Comparison of ENCODE assay signal across 1 cellular context in genomic region chr16:14497245-14498082, GRCh38.
TF ChIP-seq lines count a peak whose summit lies in the region.

No MANE protein-coding gene starts in this region.

TF ChIP-seq in HepG2, 621 proteins besides CTCF, POLR2A, EP300 and RAD21 (continued from another document):
- TF ChIP-seq HOXA5 (CRISPR knock-in tag; IDR thresholded peaks at IDR 0.05): peak; percentile 45; the same call in 1 of the 2 replicates
- no peak for TF ChIP-seq PRMT3 (CRISPR knock-in tag; IDR thresholded peaks at IDR 0.05; ENCODE audit: borderline replicate concordance, low read depth)
- TF ChIP-seq ZKSCAN8 (CRISPR knock-in tag; IDR thresholded peaks at IDR 0.05; ENCODE audit: borderline replicate concordance): peak; percentile 64; the same call in 1 of the 2 replicates
- no peak for TF ChIP-seq ZNF225 (CRISPR knock-in tag; IDR thresholded peaks at IDR 0.05)
- no peak for TF ChIP-seq ARHGAP35 (CRISPR knock-in tag; IDR thresholded peaks at IDR 0.05; ENCODE audit: borderline replicate concordance)
- no peak for TF ChIP-seq ZNF510 (CRISPR knock-in tag; IDR thresholded peaks at IDR 0.05; ENCODE audit: low read depth)
- 0 out of 2 replicates have a peak, but pooled peaks have one; percentile 12 for TF ChIP-seq KDM6A (CRISPR knock-in tag; IDR thresholded peaks at IDR 0.05; ENCODE audit: low read depth)
- TF ChIP-seq ZNF350 (CRISPR knock-in tag; IDR thresholded peaks at IDR 0.05; ENCODE audit: borderline replicate concordance, low read depth): peak; percentile 83
- no peak for TF ChIP-seq HNRNPLL (IDR thresholded peaks at IDR 0.05; ENCODE audit: low read depth, low read length, poor library complexity, severe bottlenecking)
- TF ChIP-seq MAF1 (CRISPR knock-in tag; IDR thresholded peaks at IDR 0.05; ENCODE audit: borderline replicate concordance): no peak
- no peak for TF ChIP-seq NFRKB (IDR thresholded peaks at IDR 0.05)
- no peak for TF ChIP-seq ZNF790 (CRISPR knock-in tag; IDR thresholded peaks at IDR 0.05; ENCODE audit: borderline replicate concordance)
- no peak for TF ChIP-seq MAFK (conservative IDR thresholded peaks at IDR 0.05 in 1 of 2, IDR thresholded peaks at IDR 0.05 in 1 of 2; ENCODE audit: low read length in 2 of 2)
- TF ChIP-seq HNRNPH1 (optimal IDR thresholded peaks at IDR 0.05; ENCODE audit: low read depth, low read length): no peak
- TF ChIP-seq HDAC6 (IDR thresholded peaks at IDR 0.05; ENCODE audit: low read depth, low read length): no peak
- TF ChIP-seq HDAC2 (CRISPR knock-in tag; IDR thresholded peaks at IDR 0.05): peak; percentile 77
- 0 out of 2 replicates have a peak, but pooled peaks have one; percentile 43 for TF ChIP-seq NKX3-1 (CRISPR knock-in tag; IDR thresholded peaks at IDR 0.05)
- no peak for TF ChIP-seq ZNF484 (CRISPR knock-in tag; IDR thresholded peaks at IDR 0.05; ENCODE audit: borderline replicate concordance, low read depth)
- TF ChIP-seq ZNF678 (CRISPR knock-in tag; IDR thresholded peaks at IDR 0.05): no peak
- no peak for TF ChIP-seq KDM5A (IDR thresholded peaks at IDR 0.05; ENCODE audit: borderline replicate concordance, low read length)
- TF ChIP-seq SRF (IDR thresholded peaks at IDR 0.05; ENCODE audit: low read depth, low read length): no peak
- no peak for TF ChIP-seq MED13 (CRISPR knock-in tag; IDR thresholded peaks at IDR 0.05)
- TF ChIP-seq FOXA1 (IDR thresholded peaks at IDR 0.05): peak; percentile 87
- peak; percentile 75 for TF ChIP-seq FOXA1 (CRISPR knock-in tag; IDR thresholded peaks at IDR 0.05)
- TF ChIP-seq FOSL2 (CRISPR knock-in tag; IDR thresholded peaks at IDR 0.05): no peak
- no peak for TF ChIP-seq NBN (conservative IDR thresholded peaks at IDR 0.05)
- TF ChIP-seq HIVEP1 (CRISPR knock-in tag; IDR thresholded peaks at IDR 0.05): no peak
- no peak for TF ChIP-seq ZNF337 (CRISPR knock-in tag; IDR thresholded peaks at IDR 0.05; ENCODE audit: borderline replicate concordance, low read depth)
- TF ChIP-seq, protein P1, sequence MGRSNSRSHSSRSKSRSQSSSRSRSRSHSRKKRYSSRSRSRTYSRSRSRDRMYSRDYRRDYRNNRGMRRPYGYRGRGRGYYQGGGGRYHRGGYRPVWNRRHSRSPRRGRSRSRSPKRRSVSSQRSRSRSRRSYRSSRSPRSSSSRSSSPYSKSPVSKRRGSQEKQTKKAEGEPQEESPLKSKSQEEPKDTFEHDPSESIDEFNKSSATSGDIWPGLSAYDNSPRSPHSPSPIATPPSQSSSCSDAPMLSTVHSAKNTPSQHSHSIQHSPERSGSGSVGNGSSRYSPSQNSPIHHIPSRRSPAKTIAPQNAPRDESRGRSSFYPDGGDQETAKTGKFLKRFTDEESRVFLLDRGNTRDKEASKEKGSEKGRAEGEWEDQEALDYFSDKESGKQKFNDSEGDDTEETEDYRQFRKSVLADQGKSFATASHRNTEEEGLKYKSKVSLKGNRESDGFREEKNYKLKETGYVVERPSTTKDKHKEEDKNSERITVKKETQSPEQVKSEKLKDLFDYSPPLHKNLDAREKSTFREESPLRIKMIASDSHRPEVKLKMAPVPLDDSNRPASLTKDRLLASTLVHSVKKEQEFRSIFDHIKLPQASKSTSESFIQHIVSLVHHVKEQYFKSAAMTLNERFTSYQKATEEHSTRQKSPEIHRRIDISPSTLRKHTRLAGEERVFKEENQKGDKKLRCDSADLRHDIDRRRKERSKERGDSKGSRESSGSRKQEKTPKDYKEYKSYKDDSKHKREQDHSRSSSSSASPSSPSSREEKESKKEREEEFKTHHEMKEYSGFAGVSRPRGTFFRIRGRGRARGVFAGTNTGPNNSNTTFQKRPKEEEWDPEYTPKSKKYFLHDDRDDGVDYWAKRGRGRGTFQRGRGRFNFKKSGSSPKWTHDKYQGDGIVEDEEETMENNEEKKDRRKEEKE (IDR thresholded peaks at IDR 0.05): no peak
- TF ChIP-seq ZKSCAN5 (CRISPR knock-in tag; IDR thresholded peaks at IDR 0.05): no peak
- no peak; the same call in 1 of the 2 replicates for TF ChIP-seq ZBTB3 (CRISPR knock-in tag; IDR thresholded peaks at IDR 0.05; ENCODE audit: borderline replicate concordance, low read depth)
- TF ChIP-seq ZBTB38 (CRISPR knock-in tag; IDR thresholded peaks at IDR 0.05): peak; percentile 23; the same call in 1 of the 2 replicates
- TF ChIP-seq KDM4B (CRISPR knock-in tag; IDR thresholded peaks at IDR 0.05): no peak
- no peak for TF ChIP-seq SKI (IDR thresholded peaks at IDR 0.05; ENCODE audit: partially characterized antibody)
- TF ChIP-seq, protein P2, sequence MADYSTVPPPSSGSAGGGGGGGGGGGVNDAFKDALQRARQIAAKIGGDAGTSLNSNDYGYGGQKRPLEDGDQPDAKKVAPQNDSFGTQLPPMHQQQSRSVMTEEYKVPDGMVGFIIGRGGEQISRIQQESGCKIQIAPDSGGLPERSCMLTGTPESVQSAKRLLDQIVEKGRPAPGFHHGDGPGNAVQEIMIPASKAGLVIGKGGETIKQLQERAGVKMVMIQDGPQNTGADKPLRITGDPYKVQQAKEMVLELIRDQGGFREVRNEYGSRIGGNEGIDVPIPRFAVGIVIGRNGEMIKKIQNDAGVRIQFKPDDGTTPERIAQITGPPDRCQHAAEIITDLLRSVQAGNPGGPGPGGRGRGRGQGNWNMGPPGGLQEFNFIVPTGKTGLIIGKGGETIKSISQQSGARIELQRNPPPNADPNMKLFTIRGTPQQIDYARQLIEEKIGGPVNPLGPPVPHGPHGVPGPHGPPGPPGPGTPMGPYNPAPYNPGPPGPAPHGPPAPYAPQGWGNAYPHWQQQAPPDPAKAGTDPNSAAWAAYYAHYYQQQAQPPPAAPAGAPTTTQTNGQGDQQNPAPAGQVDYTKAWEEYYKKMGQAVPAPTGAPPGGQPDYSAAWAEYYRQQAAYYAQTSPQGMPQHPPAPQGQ (CRISPR knock-in tag; IDR thresholded peaks at IDR 0.05; ENCODE audit: borderline replicate concordance): no peak
- TF ChIP-seq CBX2 (IDR thresholded peaks at IDR 0.05; ENCODE audit: low read depth, low read length): no peak
- TF ChIP-seq CBX2 (CRISPR knock-in tag; IDR thresholded peaks at IDR 0.05; ENCODE audit: low read depth): no peak
- no peak for TF ChIP-seq TFE3 (CRISPR knock-in tag; IDR thresholded peaks at IDR 0.05)
- no peak for TF ChIP-seq CREB1 (IDR thresholded peaks at IDR 0.05)
- TF ChIP-seq CREB1 (CRISPR knock-in tag; IDR thresholded peaks at IDR 0.05): peak; percentile 65
- no peak for TF ChIP-seq NONO (IDR thresholded peaks at IDR 0.05)
- no peak for TF ChIP-seq NONO (CRISPR knock-in tag; conservative IDR thresholded peaks at IDR 0.05)
- no peak; the same call in 1 of the 2 replicates for TF ChIP-seq NR2F2 (IDR thresholded peaks at IDR 0.05; ENCODE audit: borderline replicate concordance, low read depth)
- TF ChIP-seq, protein P3, sequence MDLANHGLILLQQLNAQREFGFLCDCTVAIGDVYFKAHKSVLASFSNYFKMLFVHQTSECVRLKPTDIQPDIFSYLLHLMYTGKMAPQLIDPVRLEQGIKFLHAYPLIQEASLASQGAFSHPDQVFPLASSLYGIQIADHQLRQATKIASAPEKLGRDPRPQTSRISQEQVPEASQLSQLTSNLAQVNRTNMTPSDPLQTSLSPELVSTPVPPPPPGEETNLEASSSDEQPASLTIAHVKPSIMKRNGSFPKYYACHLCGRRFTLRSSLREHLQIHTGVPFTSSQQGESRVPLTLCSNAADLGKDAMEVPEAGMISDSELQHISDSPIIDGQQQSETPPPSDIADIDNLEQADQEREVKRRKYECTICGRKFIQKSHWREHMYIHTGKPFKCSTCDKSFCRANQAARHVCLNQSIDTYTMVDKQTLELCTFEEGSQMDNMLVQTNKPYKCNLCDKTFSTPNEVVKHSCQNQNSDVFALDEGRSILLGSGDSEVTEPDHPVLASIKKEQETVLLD (CRISPR knock-in tag; IDR thresholded peaks at IDR 0.05; ENCODE audit: low read depth): no peak
- no peak for TF ChIP-seq CENPX (CRISPR knock-in tag; IDR thresholded peaks at IDR 0.05)
- no peak for TF ChIP-seq ZNF713 (CRISPR knock-in tag; IDR thresholded peaks at IDR 0.05)
- TF ChIP-seq, protein P4, sequence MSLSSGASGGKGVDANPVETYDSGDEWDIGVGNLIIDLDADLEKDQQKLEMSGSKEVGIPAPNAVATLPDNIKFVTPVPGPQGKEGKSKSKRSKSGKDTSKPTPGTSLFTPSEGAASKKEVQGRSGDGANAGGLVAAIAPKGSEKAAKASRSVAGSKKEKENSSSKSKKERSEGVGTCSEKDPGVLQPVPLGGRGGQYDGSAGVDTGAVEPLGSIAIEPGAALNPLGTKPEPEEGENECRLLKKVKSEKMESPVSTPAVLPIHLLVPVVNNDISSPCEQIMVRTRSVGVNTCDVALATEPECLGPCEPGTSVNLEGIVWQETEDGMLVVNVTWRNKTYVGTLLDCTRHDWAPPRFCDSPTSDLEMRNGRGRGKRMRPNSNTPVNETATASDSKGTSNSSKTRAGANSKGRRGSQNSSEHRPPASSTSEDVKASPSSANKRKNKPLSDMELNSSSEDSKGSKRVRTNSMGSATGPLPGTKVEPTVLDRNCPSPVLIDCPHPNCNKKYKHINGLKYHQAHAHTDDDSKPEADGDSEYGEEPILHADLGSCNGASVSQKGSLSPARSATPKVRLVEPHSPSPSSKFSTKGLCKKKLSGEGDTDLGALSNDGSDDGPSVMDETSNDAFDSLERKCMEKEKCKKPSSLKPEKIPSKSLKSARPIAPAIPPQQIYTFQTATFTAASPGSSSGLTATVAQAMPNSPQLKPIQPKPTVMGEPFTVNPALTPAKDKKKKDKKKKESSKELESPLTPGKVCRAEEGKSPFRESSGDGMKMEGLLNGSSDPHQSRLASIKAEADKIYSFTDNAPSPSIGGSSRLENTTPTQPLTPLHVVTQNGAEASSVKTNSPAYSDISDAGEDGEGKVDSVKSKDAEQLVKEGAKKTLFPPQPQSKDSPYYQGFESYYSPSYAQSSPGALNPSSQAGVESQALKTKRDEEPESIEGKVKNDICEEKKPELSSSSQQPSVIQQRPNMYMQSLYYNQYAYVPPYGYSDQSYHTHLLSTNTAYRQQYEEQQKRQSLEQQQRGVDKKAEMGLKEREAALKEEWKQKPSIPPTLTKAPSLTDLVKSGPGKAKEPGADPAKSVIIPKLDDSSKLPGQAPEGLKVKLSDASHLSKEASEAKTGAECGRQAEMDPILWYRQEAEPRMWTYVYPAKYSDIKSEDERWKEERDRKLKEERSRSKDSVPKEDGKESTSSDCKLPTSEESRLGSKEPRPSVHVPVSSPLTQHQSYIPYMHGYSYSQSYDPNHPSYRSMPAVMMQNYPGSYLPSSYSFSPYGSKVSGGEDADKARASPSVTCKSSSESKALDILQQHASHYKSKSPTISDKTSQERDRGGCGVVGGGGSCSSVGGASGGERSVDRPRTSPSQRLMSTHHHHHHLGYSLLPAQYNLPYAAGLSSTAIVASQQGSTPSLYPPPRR (CRISPR knock-in tag; IDR thresholded peaks at IDR 0.05; ENCODE audit: borderline replicate concordance): peak; percentile 93
- no peak for TF ChIP-seq MATR3 (CRISPR knock-in tag; IDR thresholded peaks at IDR 0.05)
- no peak for TF ChIP-seq ASH2L (IDR thresholded peaks at IDR 0.05; ENCODE audit: insufficient read length, low read depth, low read length)
- TF ChIP-seq PRPF4 (IDR thresholded peaks at IDR 0.05; ENCODE audit: low read depth, low read length, poor library complexity, severe bottlenecking): no peak
- peak; percentile 22 for TF ChIP-seq HOXA3 (CRISPR knock-in tag; IDR thresholded peaks at IDR 0.05)
- no peak for TF ChIP-seq NFKB2 (CRISPR knock-in tag; IDR thresholded peaks at IDR 0.05; ENCODE audit: borderline replicate concordance)
- TF ChIP-seq, protein P5, sequence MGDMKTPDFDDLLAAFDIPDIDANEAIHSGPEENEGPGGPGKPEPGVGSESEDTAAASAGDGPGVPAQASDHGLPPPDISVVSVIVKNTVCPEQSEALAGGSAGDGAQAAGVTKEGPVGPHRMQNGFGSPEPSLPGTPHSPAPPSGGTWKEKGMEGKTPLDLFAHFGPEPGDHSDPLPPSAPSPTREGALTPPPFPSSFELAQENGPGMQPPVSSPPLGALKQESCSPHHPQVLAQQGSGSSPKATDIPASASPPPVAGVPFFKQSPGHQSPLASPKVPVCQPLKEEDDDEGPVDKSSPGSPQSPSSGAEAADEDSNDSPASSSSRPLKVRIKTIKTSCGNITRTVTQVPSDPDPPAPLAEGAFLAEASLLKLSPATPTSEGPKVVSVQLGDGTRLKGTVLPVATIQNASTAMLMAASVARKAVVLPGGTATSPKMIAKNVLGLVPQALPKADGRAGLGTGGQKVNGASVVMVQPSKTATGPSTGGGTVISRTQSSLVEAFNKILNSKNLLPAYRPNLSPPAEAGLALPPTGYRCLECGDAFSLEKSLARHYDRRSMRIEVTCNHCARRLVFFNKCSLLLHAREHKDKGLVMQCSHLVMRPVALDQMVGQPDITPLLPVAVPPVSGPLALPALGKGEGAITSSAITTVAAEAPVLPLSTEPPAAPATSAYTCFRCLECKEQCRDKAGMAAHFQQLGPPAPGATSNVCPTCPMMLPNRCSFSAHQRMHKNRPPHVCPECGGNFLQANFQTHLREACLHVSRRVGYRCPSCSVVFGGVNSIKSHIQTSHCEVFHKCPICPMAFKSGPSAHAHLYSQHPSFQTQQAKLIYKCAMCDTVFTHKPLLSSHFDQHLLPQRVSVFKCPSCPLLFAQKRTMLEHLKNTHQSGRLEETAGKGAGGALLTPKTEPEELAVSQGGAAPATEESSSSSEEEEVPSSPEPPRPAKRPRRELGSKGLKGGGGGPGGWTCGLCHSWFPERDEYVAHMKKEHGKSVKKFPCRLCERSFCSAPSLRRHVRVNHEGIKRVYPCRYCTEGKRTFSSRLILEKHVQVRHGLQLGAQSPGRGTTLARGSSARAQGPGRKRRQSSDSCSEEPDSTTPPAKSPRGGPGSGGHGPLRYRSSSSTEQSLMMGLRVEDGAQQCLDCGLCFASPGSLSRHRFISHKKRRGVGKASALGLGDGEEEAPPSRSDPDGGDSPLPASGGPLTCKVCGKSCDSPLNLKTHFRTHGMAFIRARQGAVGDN (CRISPR knock-in tag; IDR thresholded peaks at IDR 0.05): no peak
- 0 out of 2 replicates have a peak, but pooled peaks have one; percentile 33 for TF ChIP-seq CC2D1A (CRISPR knock-in tag; IDR thresholded peaks at IDR 0.05)
- TF ChIP-seq IRX3 (CRISPR knock-in tag; IDR thresholded peaks at IDR 0.05; ENCODE audit: borderline replicate concordance, low read depth): no peak
- TF ChIP-seq ZNF615 (CRISPR knock-in tag; IDR thresholded peaks at IDR 0.05; ENCODE audit: borderline replicate concordance): no peak
- no peak for TF ChIP-seq NCOA5 (CRISPR knock-in tag; IDR thresholded peaks at IDR 0.05)
- TF ChIP-seq FOXO1 (CRISPR knock-in tag; IDR thresholded peaks at IDR 0.05): peak; percentile 36; the same call in 1 of the 2 replicates
- TF ChIP-seq, protein P6, sequence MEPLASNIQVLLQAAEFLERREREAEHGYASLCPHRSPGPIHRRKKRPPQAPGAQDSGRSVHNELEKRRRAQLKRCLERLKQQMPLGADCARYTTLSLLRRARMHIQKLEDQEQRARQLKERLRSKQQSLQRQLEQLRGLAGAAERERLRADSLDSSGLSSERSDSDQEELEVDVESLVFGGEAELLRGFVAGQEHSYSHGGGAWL (CRISPR knock-in tag; IDR thresholded peaks at IDR 0.05): peak; percentile 43; the same call in 1 of the 2 replicates
